ENCODE assay signal across 9 cellular contexts in genomic region chr1:51270751-51271150, GRCh38.
"Had no signal": no experiment of that assay in that cellular context is flagged by ENCODE, and none has a peak within 500 bp of the region (broad histone marks: within the 10 kb centered on the region; RNA-seq: fewer than 3 reads in every experiment).

No MANE protein-coding gene starts in this region.

- H3K36me3 ChIP-seq: uterus had no signal

- H3K4me1 ChIP-seq: uterus had no signal

- H3K27ac ChIP-seq: sigmoid colon, thyroid gland, uterus had no signal

- H3K4me3 ChIP-seq: coronary artery, sigmoid colon, thyroid gland, uterus had no signal

- DNase-seq: activated effector memory CD4-positive, alpha-beta T cell treated with anti-CD3 and anti-CD28 coated beads, Interleukin-2, amount 50 U/mL, for 16 hours; anterior cingulate cortex; effector CD8-positive, alpha-beta T cell; hypothalamus; sigmoid colon; stimulated activated CD4-positive, alpha-beta T cell treated with anti-CD3 and anti-CD28 coated beads, Interleukin-15, amount 100 ng/mL, for 24 hours; thyroid gland; uterus had no signal

- H3K27me3 ChIP-seq: sigmoid colon, thyroid gland, uterus had no signal

- H3K9me3 ChIP-seq: sigmoid colon, thyroid gland, uterus had no signal
